In the genomic region with DNA sequence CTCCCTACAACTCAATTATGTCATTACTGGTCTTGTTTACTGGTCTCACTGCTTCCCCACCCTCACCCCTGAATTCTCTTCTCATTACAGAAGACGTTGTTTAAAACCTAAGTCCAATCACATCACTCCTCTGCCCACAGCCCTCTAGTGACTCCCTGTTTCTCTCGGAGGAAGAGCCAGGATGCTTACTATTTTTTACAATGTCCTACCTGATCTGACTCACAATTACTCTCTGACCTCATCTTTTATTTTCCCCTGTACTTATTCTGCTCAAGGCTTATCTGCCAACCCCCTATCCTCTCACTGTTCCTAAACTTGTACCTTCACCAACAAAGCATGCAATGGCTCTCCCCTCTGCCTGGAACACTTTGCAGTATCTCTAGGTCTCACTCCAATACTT, we compare ENCODE assay signal across 19 cellular contexts.
A peak's percentile ranks its signal among the peaks of the same experiment; 100 is the strongest.
DNase-seq lines count a peak whose midpoint lies in the region; ATAC-seq and TF ChIP-seq lines count a peak whose summit lies in the region.
"Had no signal": no experiment of that assay in that cellular context is flagged by ENCODE, and none has a peak within 500 bp of the region (broad histone marks: within the 10 kb centered on the region; RNA-seq: fewer than 3 reads in every experiment).

No MANE protein-coding gene starts in this region.

- H3K9ac ChIP-seq in neural cell (ENCODE audit: low read length) = no peak overlapping the region
- no peak overlapping the region for H3K9ac ChIP-seq in MM.1S (ENCODE audit: low read length)

- H3K4me1 ChIP-seq in RWPE2 (ENCODE audit: insufficient read depth, poor library complexity, severe bottlenecking) (peaks cover 2% of the 10 kb centered on the region), MM.1S (ENCODE audit: low read length) (no peaks in the 10 kb centered on the region)

- H3K9me2 ChIP-seq in neural cell (ENCODE audit: insufficient read depth, low read length) = no peaks in the 10 kb centered on the region
- H3K9me2 ChIP-seq in MM.1S (replicated peaks; ENCODE audit: insufficient read depth, low read length) = no peaks in the 10 kb centered on the region

- peak; percentile 2 for DNase-seq in NCI-H226
- DNase-seq in RWPE2 (ENCODE audit: low spot score) = no peak
- peak; percentile 48 for DNase-seq in epithelial cell of esophagus (ENCODE audit: low read depth)
- DNase-seq in NK-92 (lab: John Stamatoyannopoulos, UW; ENCODE audit: unreplicated experiment) = no peak
- DNase-seq in MM.1S = no peak
- DNase-seq: ACHN; AML-193; CD4-positive, alpha-beta T cell; DMS153; DMS79; GDM1; H7; HFFc6 had no signal

- H3K36me3 ChIP-seq in RWPE2 (ENCODE audit: low read depth) (no peaks in the 10 kb centered on the region), neural cell (ENCODE audit: insufficient read depth, low read length) (no peaks in the 10 kb centered on the region), MM.1S (replicated peaks; ENCODE audit: insufficient read depth, low read length) (no peaks in the 10 kb centered on the region)

- no peak for TF ChIP-seq EP300 in neural cell (conservative IDR thresholded peaks at IDR 0.05; ENCODE audit: poor library complexity, severe bottlenecking)

- no peaks in the 10 kb centered on the region for H3K79me2 ChIP-seq in neural cell (replicated peaks; ENCODE audit: insufficient read depth, low read length)
- no peaks in the 10 kb centered on the region for H3K79me2 ChIP-seq in MM.1S (ENCODE audit: low read length)

- H3K4me2 ChIP-seq in neural cell (ENCODE audit: low read length) = no peak overlapping the region
- H3K4me2 ChIP-seq in MM.1S (ENCODE audit: low read depth, low read length) = no peak overlapping the region
- H3K4me2 ChIP-seq: GM23338 had no signal

- H3K27me3 ChIP-seq in RWPE2 (ENCODE audit: insufficient read depth, poor library complexity, severe bottlenecking) (no peaks in the 10 kb centered on the region), neural cell (ENCODE audit: insufficient read depth, low read depth, low read length) (no peaks in the 10 kb centered on the region), MM.1S (replicated peaks; ENCODE audit: insufficient read depth, low read length) (no peaks in the 10 kb centered on the region)

- TF ChIP-seq CTCF in RWPE2 (IDR thresholded peaks at IDR 0.05; ENCODE audit: poor library complexity, severe bottlenecking) (no peak), epithelial cell of esophagus (IDR thresholded peaks at IDR 0.05; ENCODE audit: insufficient read depth, low read depth, low read length, missing control alignments) (no peak), neural cell (IDR thresholded peaks at IDR 0.05; ENCODE audit: poor library complexity, severe bottlenecking) (no peak), MM.1S (IDR thresholded peaks at IDR 0.05; ENCODE audit: low read length) (no peak)

- H3K27ac ChIP-seq in RWPE2 (ENCODE audit: poor library complexity, severe bottlenecking) = no peak overlapping the region
- peak overlapping the region; percentile 66 for H3K27ac ChIP-seq in neural cell (ENCODE audit: low read length)
- no peak overlapping the region for H3K27ac ChIP-seq in MM.1S (ENCODE audit: low read length)
- H3K27ac ChIP-seq: C4-2B had no signal

- ATAC-seq in RWPE2 (ENCODE audit: low read depth) = peak; percentile 60; the same call in 2 of the 3 replicates
- ATAC-seq in HG03159 (IDR thresholded peaks at IDR 0.05; ENCODE audit: unreplicated experiment) = no peak
- ATAC-seq: GM23338, HCT116, HepG2 had no signal

- TF ChIP-seq RAD21 in neural cell (conservative IDR thresholded peaks at IDR 0.05) = no peak

- H3F3A ChIP-seq in neural cell (ENCODE audit: insufficient read depth, low read length, poor library complexity, severe bottlenecking) = no peaks in the 10 kb centered on the region
- no peaks in the 10 kb centered on the region for H3F3A ChIP-seq in MM.1S (ENCODE audit: insufficient read depth, low read length)

- H2AFZ ChIP-seq in neural cell (ENCODE audit: low read depth, low read length) = no peak overlapping the region
- no peak overlapping the region for H2AFZ ChIP-seq in MM.1S (ENCODE audit: low read length)
- H2AFZ ChIP-seq: GM23338 had no signal

- H3K9me3 ChIP-seq in RWPE2 (ENCODE audit: severe bottlenecking) = no peaks in the 10 kb centered on the region
- H3K9me3 ChIP-seq in neural cell (ENCODE audit: low read length) = no peaks in the 10 kb centered on the region
- no peaks in the 10 kb centered on the region for H3K9me3 ChIP-seq in MM.1S (replicated peaks; ENCODE audit: insufficient read depth, low read length)

- H4K20me1 ChIP-seq in neural cell (ENCODE audit: insufficient read depth) (no peaks in the 10 kb centered on the region), MM.1S (ENCODE audit: insufficient read depth, low read length) (no peaks in the 10 kb centered on the region)

- H3K4me3 ChIP-seq in RWPE2 (ENCODE audit: severe bottlenecking) (no peak overlapping the region), epithelial cell of esophagus (ENCODE audit: low read length) (no peak overlapping the region), neural cell (ENCODE audit: low read length) (no peak overlapping the region), MM.1S (ENCODE audit: low read length) (no peak overlapping the region)
- H3K4me3 ChIP-seq: GM23338 had no signal

TF ChIP-seq in neural cell, 6 proteins besides CTCF, POLR2A, EP300 and RAD21:
- TF ChIP-seq TAF1 (IDR thresholded peaks at IDR 0.05; ENCODE audit: low read depth) (no peak), EZH2 (IDR thresholded peaks at IDR 0.05; ENCODE audit: borderline replicate concordance, insufficient read depth, low read length, poor library complexity, severe bottlenecking) (no peak), SMC3 (conservative IDR thresholded peaks at IDR 0.05; ENCODE audit: poor library complexity) (no peak), MXI1 (conservative IDR thresholded peaks at IDR 0.05; ENCODE audit: poor library complexity, severe bottlenecking) (no peak), POLR2AphosphoS5 (IDR thresholded peaks at IDR 0.05) (no peak)
- TF ChIP-seq, protein P1, sequence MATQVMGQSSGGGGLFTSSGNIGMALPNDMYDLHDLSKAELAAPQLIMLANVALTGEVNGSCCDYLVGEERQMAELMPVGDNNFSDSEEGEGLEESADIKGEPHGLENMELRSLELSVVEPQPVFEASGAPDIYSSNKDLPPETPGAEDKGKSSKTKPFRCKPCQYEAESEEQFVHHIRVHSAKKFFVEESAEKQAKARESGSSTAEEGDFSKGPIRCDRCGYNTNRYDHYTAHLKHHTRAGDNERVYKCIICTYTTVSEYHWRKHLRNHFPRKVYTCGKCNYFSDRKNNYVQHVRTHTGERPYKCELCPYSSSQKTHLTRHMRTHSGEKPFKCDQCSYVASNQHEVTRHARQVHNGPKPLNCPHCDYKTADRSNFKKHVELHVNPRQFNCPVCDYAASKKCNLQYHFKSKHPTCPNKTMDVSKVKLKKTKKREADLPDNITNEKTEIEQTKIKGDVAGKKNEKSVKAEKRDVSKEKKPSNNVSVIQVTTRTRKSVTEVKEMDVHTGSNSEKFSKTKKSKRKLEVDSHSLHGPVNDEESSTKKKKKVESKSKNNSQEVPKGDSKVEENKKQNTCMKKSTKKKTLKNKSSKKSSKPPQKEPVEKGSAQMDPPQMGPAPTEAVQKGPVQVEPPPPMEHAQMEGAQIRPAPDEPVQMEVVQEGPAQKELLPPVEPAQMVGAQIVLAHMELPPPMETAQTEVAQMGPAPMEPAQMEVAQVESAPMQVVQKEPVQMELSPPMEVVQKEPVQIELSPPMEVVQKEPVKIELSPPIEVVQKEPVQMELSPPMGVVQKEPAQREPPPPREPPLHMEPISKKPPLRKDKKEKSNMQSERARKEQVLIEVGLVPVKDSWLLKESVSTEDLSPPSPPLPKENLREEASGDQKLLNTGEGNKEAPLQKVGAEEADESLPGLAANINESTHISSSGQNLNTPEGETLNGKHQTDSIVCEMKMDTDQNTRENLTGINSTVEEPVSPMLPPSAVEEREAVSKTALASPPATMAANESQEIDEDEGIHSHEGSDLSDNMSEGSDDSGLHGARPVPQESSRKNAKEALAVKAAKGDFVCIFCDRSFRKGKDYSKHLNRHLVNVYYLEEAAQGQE (IDR thresholded peaks at IDR 0.05; ENCODE audit: borderline replicate concordance) = no peak

Comparison
In these comparisons a context has a peak if more than half of its experiments do, and no peak if none do; other contexts are left out.
1. DNase-seq: peak in NCI-H226 (single experiment) and epithelial cell of esophagus (single experiment); none in RWPE2 (single experiment), NK-92 (single experiment) and MM.1S (single experiment).